28 cellular contexts compared by ENCODE assay signal in genomic region chr2:205175831-205176230, GRCh38.
A peak's percentile ranks its signal among the peaks of the same experiment; 100 is the strongest.
DNase-seq lines count a peak whose midpoint lies in the region; ATAC-seq, FAIRE-seq and TF ChIP-seq lines count a peak whose summit lies in the region.
"Had no signal": no experiment of that assay in that cellular context is flagged by ENCODE, and none has a peak within 500 bp of the region (broad histone marks: within the 10 kb centered on the region; RNA-seq: fewer than 3 reads in every experiment).

No MANE protein-coding gene starts in this region.

- no peaks in the 10 kb centered on the region for H3K36me3 ChIP-seq in pancreas
- H3K36me3 ChIP-seq: uterus had no signal

- ATAC-seq in pancreas, result peak; percentile 41 to 86 (median 56)
- ATAC-seq: activated CD4-positive, CD25-positive, alpha-beta regulatory T cell treated with anti-CD3 and anti-CD28 coated beads, Interleukin-2, amount 50 U/mL, for 24 hours; mucosa of descending colon; psoas muscle; stimulated activated naive CD8-positive, alpha-beta T cell treated with anti-CD3 and anti-CD28 coated beads, Interleukin-15, Interleukin-2, amounts not matched to agents 100 U/mL and 50 U/mL, for 24 hours had no signal

- WGBS in pancreas, 2 donors, result 52% methylated on average over 4 of the region's 4 CpGs

- peaks cover 19% of the 10 kb centered on the region for H3K4me1 Mint-ChIP-seq in brain
- H3K4me1 Mint-ChIP-seq: activated CD4-positive, alpha-beta memory T cell treated with anti-CD3 and anti-CD28 coated beads, Interleukin-2, amount 10 ng/mL, durations not matched to agents 7 days and 5 days had no signal

- intact Hi-C loops in pancreas (cut with DNase I), result no loop called here

- peak overlapping the region in 2 of 5 experiments; percentile 21 to 55 for H3K4me3 Mint-ChIP-seq in brain
- H3K4me3 Mint-ChIP-seq: activated CD4-positive, alpha-beta memory T cell treated with anti-CD3 and anti-CD28 coated beads, Interleukin-2, amount 10 ng/mL, durations not matched to agents 7 days and 5 days; activated naive CD8-positive, alpha-beta T cell; nephron progenitor cell; T-helper 1 cell treated with Interleukin-12 subunit alpha and Interleukin-12 subunit beta and Interleukin-4 antibody, amounts not matched to agents 30 μg/mL and 1 μg/mL, for 36 hours had no signal

- H3K27ac Mint-ChIP-seq in brain, result peak overlapping the region in 4 of 5 experiments; percentile 10 to 43 (median 19)
- H3K27ac Mint-ChIP-seq: activated CD4-positive, alpha-beta memory T cell treated with anti-CD3 and anti-CD28 coated beads, Interleukin-2, amount 10 ng/mL, durations not matched to agents 7 days and 5 days; activated naive CD8-positive, alpha-beta T cell; activated T-helper 2 cell treated with anti-CD3 and anti-CD28 coated beads, Interferon-gamma antibody, Interleukin-2, Interleukin-4, amounts not matched to agents 10 μg/mL and 5 μg/mL and 100 μg/mL, durations not matched to agents 14 hours and 24 hours and 36 hours; nephron progenitor cell; T-helper 1 cell treated with Interleukin-12 subunit alpha and Interleukin-12 subunit beta and Interleukin-4 antibody, amounts not matched to agents 30 μg/mL and 1 μg/mL, for 36 hours had no signal

- no peaks in the 10 kb centered on the region for H3K9me3 Mint-ChIP-seq in brain
- H3K9me3 Mint-ChIP-seq: activated CD4-positive, alpha-beta memory T cell treated with anti-CD3 and anti-CD28 coated beads, Interleukin-2, amount 10 ng/mL, durations not matched to agents 7 days and 5 days; activated T-helper 2 cell treated with anti-CD3 and anti-CD28 coated beads, Interferon-gamma antibody, Interleukin-2, Interleukin-4, amounts not matched to agents 10 μg/mL and 5 μg/mL and 100 μg/mL, durations not matched to agents 14 hours and 24 hours and 36 hours; nephron progenitor cell; T-helper 1 cell treated with Interleukin-12 subunit alpha and Interleukin-12 subunit beta and Interleukin-4 antibody, amounts not matched to agents 30 μg/mL and 1 μg/mL, for 36 hours had no signal

- H3K27me3 ChIP-seq in pancreas, result no peaks in the 10 kb centered on the region
- H3K27me3 ChIP-seq: uterus had no signal

- H3K27me3 Mint-ChIP-seq in brain, result no peaks in the 10 kb centered on the region
- H3K27me3 Mint-ChIP-seq: activated CD4-positive, alpha-beta memory T cell treated with anti-CD3 and anti-CD28 coated beads, Interleukin-2, amount 10 ng/mL, durations not matched to agents 7 days and 5 days; activated naive CD8-positive, alpha-beta T cell had no signal

- no peak for FAIRE-seq in pancreas (lab: Jason Lieb, UNC)
- FAIRE-seq: GM12892, islet of Langerhans, TTC549 had no signal

- H3K4me3 ChIP-seq in LNCaP clone FGC (ENCODE audit: low read depth, low read length), result no peak overlapping the region
- H3K4me3 ChIP-seq in pancreas, result no peak overlapping the region
- H3K4me3 ChIP-seq: mucosa of descending colon, psoas muscle, uterus had no signal

- peak; percentile 10 for DNase-seq in DMS 273 treated with DMSO at 0.1 percent for 48 hours (lab: John Stamatoyannopoulos, UW)
- peak; percentile 47 for DNase-seq in LNCaP clone FGC (ENCODE audit: low read depth)
- DNase-seq in pancreas, result peak in 3 of 6 donors; percentile 17 to 39 (median 21)
- no peak for DNase-seq in NCI-H774 (lab: John Stamatoyannopoulos, UW)
- no peak for DNase-seq in NCI-H2081 treated with DMSO at 0.1 percent for 48 hours (lab: John Stamatoyannopoulos, UW)
- DNase-seq in OCI-M1 (lab: John Stamatoyannopoulos, UW), result no peak
- DNase-seq: activated CD4-positive, alpha-beta memory T cell treated with anti-CD3 and anti-CD28 coated beads, Interleukin-2, amount 10 ng/mL, durations not matched to agents 7 days and 5 days; aorta; Calu3; cerebellar nuclear complex; EL; glutamatergic neuron; mucosa of descending colon; NCI-H1436 treated with DMSO at 0.1 percent for 48 hours; NCI-H748 treated with DMSO at 0.1 percent for 48 hours; nephron progenitor cell; psoas muscle; SK-N-SH; stimulated activated naive CD8-positive, alpha-beta T cell treated with anti-CD3 and anti-CD28 coated beads, Interleukin-15, Interleukin-2, amounts not matched to agents 100 U/mL and 50 U/mL, for 24 hours; uterus had no signal

- no peak overlapping the region for H3K27ac ChIP-seq in pancreas
- H3K27ac ChIP-seq: psoas muscle, uterus had no signal

- H3K36me3 Mint-ChIP-seq in brain, result peaks cover 4% of the 10 kb centered on the region
- H3K36me3 Mint-ChIP-seq: activated naive CD8-positive, alpha-beta T cell had no signal

- TF ChIP-seq CTCF in LNCaP clone FGC (IDR thresholded peaks at IDR 0.05; ENCODE audit: control insufficient read depth, extremely low read depth, insufficient read depth) (no peak), brain (conservative IDR thresholded peaks at IDR 0.05) (no peak), pancreas (IDR thresholded peaks at IDR 0.05) (no peak)

- H3K9me3 ChIP-seq in pancreas, result no peaks in the 10 kb centered on the region
- H3K9me3 ChIP-seq: mucosa of descending colon, psoas muscle, SK-N-SH, uterus had no signal

- no peaks in the 10 kb centered on the region for H3K4me1 ChIP-seq in pancreas
- H3K4me1 ChIP-seq: psoas muscle, uterus had no signal

Comparison
In these comparisons a context has a peak if more than half of its experiments do, and no peak if none do; other contexts are left out.
1. DNase-seq: peak in DMS 273 treated with DMSO at 0.1 percent for 48 hours (single experiment) and LNCaP clone FGC (single experiment); none in NCI-H774 (single experiment), NCI-H2081 treated with DMSO at 0.1 percent for 48 hours (single experiment) and OCI-M1 (single experiment).